ENCODE assay signal across 8 cellular contexts in the genomic region with DNA sequence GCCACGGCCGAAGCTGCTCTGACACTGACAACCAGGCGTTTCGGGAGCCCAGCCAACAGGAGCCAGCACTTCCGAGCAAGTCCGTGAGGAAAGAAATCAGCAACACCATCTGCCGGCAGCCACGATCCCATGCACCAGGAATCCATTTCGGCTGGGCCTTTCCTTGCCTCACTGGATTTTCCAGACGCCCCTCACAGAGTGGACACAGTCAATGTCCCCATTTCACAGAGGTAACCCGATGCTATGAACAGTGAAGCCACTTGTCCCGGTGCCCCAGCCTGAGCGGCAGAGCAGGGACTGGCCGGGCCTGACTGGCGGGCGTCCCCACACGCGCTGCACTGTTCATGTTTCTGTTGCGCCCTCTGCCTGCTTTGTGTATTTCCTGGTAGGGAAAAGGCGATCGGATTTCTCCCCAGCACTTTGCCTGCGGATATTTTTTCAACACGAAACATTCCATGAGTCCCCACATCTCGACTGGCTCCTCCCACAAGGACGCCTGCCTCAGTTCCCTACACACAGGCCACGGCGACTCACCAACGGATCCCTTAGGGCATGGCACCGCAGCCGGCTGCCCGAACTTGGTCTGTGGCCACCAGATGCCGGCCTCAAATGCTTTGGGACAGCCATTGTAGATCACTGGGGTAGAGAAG. TPM values are rescaled to one million over a fixed set of nuclear protein-coding genes. Genes with fewer than 3 reads are reported as not detected.
A peak's percentile ranks its signal among the peaks of the same experiment; 100 is the strongest.
DNase-seq lines count a peak whose midpoint lies in the region; ATAC-seq and TF ChIP-seq lines count a peak whose summit lies in the region.

No MANE protein-coding gene starts in this region.

- H3K4me1 ChIP-seq in skeletal muscle satellite cell (ENCODE audit: control insufficient read depth, insufficient read depth, low read length), result peaks cover 9% of the 10 kb centered on the region
- H3K4me1 ChIP-seq in CD8-positive, alpha-beta memory T cell (ENCODE audit: insufficient read depth, low read length), result peaks cover 7% of the 10 kb centered on the region

- peak; percentile 63 for DNase-seq in HEK293T (ENCODE audit: extremely low spot score)
- no peak for DNase-seq in T-helper 17 cell
- DNase-seq in left ventricle myocardium superior, result peak; percentile 83
- DNase-seq in activated T-cell treated with anti-CD3 and anti-CD28 coated beads, Interleukin-2, amount 50 U/mL, for 4 hours, result no peak
- no peak for DNase-seq in CD8-positive, alpha-beta memory T cell
- DNase-seq in activated T-cell treated with anti-CD3 and anti-CD28 coated beads, Interleukin-2, amount 50 U/mL, for 72 hours, result no peak
- DNase-seq in naive thymus-derived CD8-positive, alpha-beta T cell, result no peak

- H3K27me3 Mint-ChIP-seq in T-helper 17 cell, result peaks cover 6% of the 10 kb centered on the region
- H3K27me3 Mint-ChIP-seq in activated T-cell treated with anti-CD3 and anti-CD28 coated beads, Interleukin-2, amount 50 U/mL, for 4 hours (ENCODE audit: low read depth), result peaks cover 6% of the 10 kb centered on the region
- peaks cover 3 to 11% of the 10 kb centered on the region in 2 donors for H3K27me3 Mint-ChIP-seq in CD8-positive, alpha-beta memory T cell
- no peaks in the 10 kb centered on the region for H3K27me3 Mint-ChIP-seq in activated T-cell treated with anti-CD3 and anti-CD28 coated beads, Interleukin-2, amount 50 U/mL, for 72 hours (ENCODE audit: low read depth)
- H3K27me3 Mint-ChIP-seq in naive thymus-derived CD8-positive, alpha-beta T cell, result peaks cover 0 to 4% (median 0%) of the 10 kb centered on the region in 5 donors

- intact Hi-C loops in left ventricle myocardium superior (cut with micrococcal nuclease), result no loop called here

- no peaks in the 10 kb centered on the region for H3K36me3 ChIP-seq in skeletal muscle satellite cell (ENCODE audit: insufficient read depth, low read length)
- H3K36me3 ChIP-seq in CD8-positive, alpha-beta memory T cell (ENCODE audit: insufficient read depth, low read length), result no peaks in the 10 kb centered on the region

- POLR2A ChIA-PET in HEK293T (lab: Yijun Ruan, JAX), result no interaction called here
- POLR2A ChIA-PET in CD8-positive, alpha-beta memory T cell (lab: Charles Lee), result no interaction called here
- POLR2A ChIA-PET in naive thymus-derived CD8-positive, alpha-beta T cell (lab: Charles Lee), result no interaction called here

- no peak overlapping the region for H3K27ac ChIP-seq in CD8-positive, alpha-beta memory T cell (ENCODE audit: low read depth, low read length)

- H3K4me2 ChIP-seq in skeletal muscle satellite cell (ENCODE audit: low read length), result peak overlapping the region; percentile 98

- peaks cover 22% of the 10 kb centered on the region for H3K27me3 ChIP-seq in skeletal muscle satellite cell (ENCODE audit: control insufficient read depth, insufficient read depth, low read length)
- H3K27me3 ChIP-seq in CD8-positive, alpha-beta memory T cell (ENCODE audit: insufficient read depth, low read length, poor library complexity, severe bottlenecking), result no peaks in the 10 kb centered on the region

- H3K36me3 Mint-ChIP-seq in T-helper 17 cell (ENCODE audit: low read depth), result no peaks in the 10 kb centered on the region
- H3K36me3 Mint-ChIP-seq in activated T-cell treated with anti-CD3 and anti-CD28 coated beads, Interleukin-2, amount 50 U/mL, for 4 hours (ENCODE audit: insufficient read depth), result no peaks in the 10 kb centered on the region
- H3K36me3 Mint-ChIP-seq in CD8-positive, alpha-beta memory T cell, result no peaks in the 10 kb centered on the region
- no peaks in the 10 kb centered on the region for H3K36me3 Mint-ChIP-seq in activated T-cell treated with anti-CD3 and anti-CD28 coated beads, Interleukin-2, amount 50 U/mL, for 72 hours (ENCODE audit: insufficient read depth in 2 of 2)
- H3K36me3 Mint-ChIP-seq in naive thymus-derived CD8-positive, alpha-beta T cell, result no peaks in the 10 kb centered on the region

- no peak for ATAC-seq in T-helper 17 cell
- ATAC-seq in left ventricle myocardium superior, result peak; percentile 80
- no peak for ATAC-seq in activated T-cell treated with anti-CD3 and anti-CD28 coated beads, Interleukin-2, amount 50 U/mL, for 4 hours
- no peak for ATAC-seq in activated T-cell treated with anti-CD3 and anti-CD28 coated beads, Interleukin-2, amount 50 U/mL, for 72 hours (replicated peaks in 1 of 2)
- no peak for ATAC-seq in naive thymus-derived CD8-positive, alpha-beta T cell

- H3K4me1 Mint-ChIP-seq in T-helper 17 cell, result peaks cover 5% of the 10 kb centered on the region
- H3K4me1 Mint-ChIP-seq in activated T-cell treated with anti-CD3 and anti-CD28 coated beads, Interleukin-2, amount 50 U/mL, for 4 hours (ENCODE audit: low read depth), result peaks cover 5% of the 10 kb centered on the region
- H3K4me1 Mint-ChIP-seq in CD8-positive, alpha-beta memory T cell, result peaks cover 7 to 9% (median 9%) of the 10 kb centered on the region in 3 donors
- H3K4me1 Mint-ChIP-seq in activated T-cell treated with anti-CD3 and anti-CD28 coated beads, Interleukin-2, amount 50 U/mL, for 72 hours (ENCODE audit: low read depth), result peaks cover 8% of the 10 kb centered on the region
- H3K4me1 Mint-ChIP-seq in naive thymus-derived CD8-positive, alpha-beta T cell, result peaks cover 4 to 8% (median 6%) of the 10 kb centered on the region in 4 donors

- H3K27ac Mint-ChIP-seq in T-helper 17 cell, result no peak overlapping the region
- no peak overlapping the region for H3K27ac Mint-ChIP-seq in CD8-positive, alpha-beta memory T cell
- no peak overlapping the region for H3K27ac Mint-ChIP-seq in activated T-cell treated with anti-CD3 and anti-CD28 coated beads, Interleukin-2, amount 50 U/mL, for 72 hours
- H3K27ac Mint-ChIP-seq in naive thymus-derived CD8-positive, alpha-beta T cell, result no peak overlapping the region

- CTCF ChIA-PET in HEK293T (lab: Yijun Ruan, JAX), result no interaction called here
- CTCF ChIA-PET in CD8-positive, alpha-beta memory T cell (lab: Charles Lee), result no interaction called here

- H3K9me3 Mint-ChIP-seq in activated T-cell treated with anti-CD3 and anti-CD28 coated beads, Interleukin-2, amount 50 U/mL, for 4 hours, result no peaks in the 10 kb centered on the region
- H3K9me3 Mint-ChIP-seq in CD8-positive, alpha-beta memory T cell, result no peaks in the 10 kb centered on the region
- no peaks in the 10 kb centered on the region for H3K9me3 Mint-ChIP-seq in activated T-cell treated with anti-CD3 and anti-CD28 coated beads, Interleukin-2, amount 50 U/mL, for 72 hours
- no peaks in the 10 kb centered on the region for H3K9me3 Mint-ChIP-seq in naive thymus-derived CD8-positive, alpha-beta T cell

- H3K9me3 ChIP-seq in T-helper 17 cell (ENCODE audit: control insufficient read depth, low read length, poor library complexity, severe bottlenecking) (no peaks in the 10 kb centered on the region), skeletal muscle satellite cell (replicated peaks; ENCODE audit: low read length) (no peaks in the 10 kb centered on the region)
- no peaks in the 10 kb centered on the region for H3K9me3 ChIP-seq in CD8-positive, alpha-beta memory T cell (ENCODE audit: low read length)

- H3K4me3 Mint-ChIP-seq in T-helper 17 cell, result peak overlapping the region; percentile 19
- no peak overlapping the region for H3K4me3 Mint-ChIP-seq in activated T-cell treated with anti-CD3 and anti-CD28 coated beads, Interleukin-2, amount 50 U/mL, for 4 hours
- H3K4me3 Mint-ChIP-seq in CD8-positive, alpha-beta memory T cell, result peak overlapping the region in 1 of 7 donors; percentile 36
- no peak overlapping the region for H3K4me3 Mint-ChIP-seq in activated T-cell treated with anti-CD3 and anti-CD28 coated beads, Interleukin-2, amount 50 U/mL, for 72 hours
- H3K4me3 Mint-ChIP-seq in naive thymus-derived CD8-positive, alpha-beta T cell, result no peak overlapping the region

- peak overlapping the region; percentile 76 for H3K9ac ChIP-seq in skeletal muscle satellite cell (ENCODE audit: low read depth, low read length)

- H3K4me3 ChIP-seq in skeletal muscle satellite cell (ENCODE audit: low read length), result peak overlapping the region; percentile 66
- H3K4me3 ChIP-seq in CD8-positive, alpha-beta memory T cell (ENCODE audit: low read length), result no peak overlapping the region

TF ChIP-seq in HEK293T, 16 proteins besides CTCF, POLR2A, EP300 and RAD21:
- TF ChIP-seq SUZ12 (IDR thresholded peaks at IDR 0.05) (no peak), TARDBP (IDR thresholded peaks at IDR 0.05) (no peak), ELF4 (IDR thresholded peaks at IDR 0.05) (0 out of 2 replicates have a peak, but pooled peaks have one; percentile 20)
TF ChIP-seq in HEK293T: peak in this region for 1.

RNA-seq across cellular contexts. Expression of a gene that starts 55.3 kb away (rescaled TPM):
- total RNA-seq in T-helper 17 cell (10 to 100 TPM; 47.5 to 54.8 TPM), left ventricle myocardium superior (44.0 TPM)
- 26.4 and 32.1 TPM in 2 replicates for total RNA-seq in skeletal muscle satellite cell (2012; rRNA removed)
- 10 to 100 TPM; 62.5 to 69.0 (median 66.6) TPM for total RNA-seq in activated T-cell treated with anti-CD3 and anti-CD28 coated beads, Interleukin-2, amount 50 U/mL, for 4 hours
- 10 to 100 TPM; 68.9 to 69.5 TPM for total RNA-seq in CD8-positive, alpha-beta memory T cell
- 13.3 TPM for polyA plus RNA-seq in CD8-positive, alpha-beta memory T cell
- total RNA-seq in activated T-cell treated with anti-CD3 and anti-CD28 coated beads, Interleukin-2, amount 50 U/mL, for 72 hours, result 10 to 100 TPM; 65.3 to 69.7 TPM
- 10 to 100 TPM; 88.2 to 91.7 TPM for total RNA-seq in naive thymus-derived CD8-positive, alpha-beta T cell
- polyA plus RNA-seq in naive thymus-derived CD8-positive, alpha-beta T cell, result 10 to 100 TPM; 14.6 to 17.3 (median 15.5) TPM

Comparison
In these comparisons a context has a peak if more than half of its experiments do, and no peak if none do; other contexts are left out.
1. DNase-seq: peak in HEK293T (single experiment) and left ventricle myocardium superior (single experiment); none in T-helper 17 cell (0 of 3), activated T-cell treated with anti-CD3 and anti-CD28 coated beads, Interleukin-2, amount 50 U/mL, for 4 hours (single experiment), CD8-positive, alpha-beta memory T cell (0 of 5), activated T-cell treated with anti-CD3 and anti-CD28 coated beads, Interleukin-2, amount 50 U/mL, for 72 hours (0 of 2) and naive thymus-derived CD8-positive, alpha-beta T cell (0 of 10).